Comparison of ENCODE assay signal across 22 cellular contexts in the genomic region with DNA sequence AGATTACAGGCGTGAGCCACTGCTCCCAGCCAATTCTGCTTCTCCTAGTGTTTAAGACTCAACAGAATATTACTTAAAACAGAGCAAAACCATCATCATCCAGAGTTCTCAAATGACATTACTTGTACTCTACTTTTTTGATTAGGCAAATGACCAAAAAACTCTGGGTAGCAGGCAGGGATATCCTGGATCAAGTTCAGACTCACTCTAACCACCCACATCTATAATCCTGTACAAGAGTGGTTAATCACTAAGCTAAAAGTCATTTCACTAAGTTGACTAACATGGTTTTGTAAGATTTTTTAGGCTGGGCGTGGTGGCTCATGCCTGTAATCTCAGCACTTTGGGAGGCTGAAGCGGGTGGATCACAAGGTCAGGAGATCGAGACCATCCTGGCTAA. TPM values are rescaled to one million over a fixed set of nuclear protein-coding genes. Genes with fewer than 3 reads are reported as not detected.
"Had no signal": no experiment of that assay in that cellular context is flagged by ENCODE, and none has a peak within 500 bp of the region (broad histone marks: within the 10 kb centered on the region; RNA-seq: fewer than 3 reads in every experiment).

No MANE protein-coding gene starts in this region.

- H3K4me1 ChIP-seq: prostate gland had no signal

- ATAC-seq: activated CD4-positive, alpha-beta T cell treated with anti-CD3 and anti-CD28 coated beads for 36 hours; activated CD8-positive, alpha-beta memory T cell treated with anti-CD3 and anti-CD28 coated beads, Interleukin-2, amount 10 ng/mL, durations not matched to agents 7 days and 5 days; body of pancreas; effector memory CD8-positive, alpha-beta T cell; gastrocnemius medialis; naive thymus-derived CD4-positive, alpha-beta T cell; right cardiac atrium; WTC11 had no signal

- H3K4me3 ChIP-seq: body of pancreas, gastrocnemius medialis, prostate gland, skin epidermis, stomach, testis had no signal

- H3K27me3 ChIP-seq: body of pancreas, gastrocnemius medialis, stomach, testis had no signal

- DNase-seq: activated CD4-positive, alpha-beta memory T cell treated with anti-CD3 and anti-CD28 coated beads, Interleukin-2, amount 10 ng/mL, durations not matched to agents 7 days and 5 days; activated CD4-positive, alpha-beta T cell treated with anti-CD3 and anti-CD28 coated beads for 36 hours; activated CD8-positive, alpha-beta memory T cell treated with anti-CD3 and anti-CD28 coated beads, Interleukin-2, amount 10 ng/mL, durations not matched to agents 7 days and 5 days; amygdala; body of pancreas; caudate nucleus; effector memory CD8-positive, alpha-beta T cell; gastrocnemius medialis; head of caudate nucleus; mesendoderm; naive thymus-derived CD4-positive, alpha-beta T cell; right cardiac atrium; stimulated activated CD4-positive, alpha-beta T cell treated with anti-CD3 and anti-CD28 coated beads, Interleukin-2, amount 100 ng/mL, for 48 hours; stomach; testis had no signal

- H3K27ac ChIP-seq: body of pancreas, gastrocnemius medialis, prostate gland, skin epidermis, stomach, testis had no signal

- H3K36me3 ChIP-seq: prostate gland had no signal

- H3K9me3 ChIP-seq: body of pancreas, gastrocnemius medialis, prostate gland, stomach, testis had no signal

RNA-seq across cellular contexts. Expression of a gene that starts 20.2 kb away (rescaled TPM):
- total RNA-seq: activated CD8-positive, alpha-beta memory T cell treated with anti-CD3 and anti-CD28 coated beads, Interleukin-2, amount 10 ng/mL, durations not matched to agents 7 days and 5 days; body of pancreas; dermis microvascular lymphatic vessel endothelial cell; lower leg skin; mucosa of gallbladder; naive thymus-derived CD4-positive, alpha-beta T cell; osteocyte; right cardiac atrium had no signal
- polyA plus RNA-seq: naive thymus-derived CD4-positive, alpha-beta T cell; right cardiac atrium had no signal

RNA-seq across cellular contexts. Expression of a gene that starts 22.6 kb away (rescaled TPM):
- total RNA-seq: body of pancreas, dermis microvascular lymphatic vessel endothelial cell, gastrocnemius medialis, mucosa of gallbladder, stomach, WTC11 had no signal
- polyA plus RNA-seq: naive thymus-derived CD4-positive, alpha-beta T cell; right cardiac atrium; stomach had no signal
